ENCODE assay signal across 15 cellular contexts in genomic region chr1:221689138-221689537, GRCh38. TPM values are rescaled to one million over a fixed set of nuclear protein-coding genes. Genes with fewer than 3 reads are reported as not detected.
DNase-seq lines count a peak whose midpoint lies in the region; ATAC-seq and TF ChIP-seq lines count a peak whose summit lies in the region.
"Had no signal": no experiment of that assay in that cellular context is flagged by ENCODE, and none has a peak within 500 bp of the region (broad histone marks: within the 10 kb centered on the region; RNA-seq: fewer than 3 reads in every experiment).

No MANE protein-coding gene starts in this region.

- intact Hi-C loops in CD14-positive monocyte (cut with micrococcal nuclease), result no loop called here
- intact Hi-C loops in OCI-LY7 (cut with micrococcal nuclease; ENCODE audit: unreplicated experiment), result no loop called here

- no peaks in the 10 kb centered on the region for H3K4me1 ChIP-seq in foreskin keratinocyte
- no peaks in the 10 kb centered on the region for H3K4me1 ChIP-seq in OCI-LY7 (ENCODE audit: insufficient read depth, low read length, poor library complexity, severe bottlenecking)
- H3K4me1 ChIP-seq: left lung had no signal

- H3K9me2 ChIP-seq in OCI-LY7 (ENCODE audit: insufficient read depth, low read length), result no peaks in the 10 kb centered on the region

- H3K27ac ChIP-seq in foreskin keratinocyte, result no peak overlapping the region
- H3K27ac ChIP-seq in OCI-LY7 (ENCODE audit: low read depth, low read length, poor library complexity, severe bottlenecking), result no peak overlapping the region
- H3K27ac ChIP-seq: left lung, PC-9 had no signal

- no peak overlapping the region for H2AFZ ChIP-seq in OCI-LY7 (ENCODE audit: low read length)
- H2AFZ ChIP-seq: PC-9 had no signal

- H3K4me1 Mint-ChIP-seq in CD14-positive monocyte, result peaks cover 15% of the 10 kb centered on the region
- peaks cover 18% of the 10 kb centered on the region for H3K4me1 Mint-ChIP-seq in T-helper 1 cell treated with Interleukin-12 subunit alpha and Interleukin-12 subunit beta and Interleukin-4 antibody, amounts not matched to agents 30 μg/mL and 1 μg/mL, for 36 hours (ENCODE audit: low read depth)

- ATAC-seq in foreskin keratinocyte, result peak; percentile 61
- ATAC-seq: left lung, psoas muscle, SK-N-SH treated with all-trans-retinoic acid at 6 μM for 48 hours had no signal

- H3K9me3 ChIP-seq in OCI-LY7 (ENCODE audit: low read length), result no peaks in the 10 kb centered on the region
- H3K9me3 ChIP-seq: psoas muscle had no signal

- H3K4me3 ChIP-seq in OCI-LY7 (ENCODE audit: low read depth, low read length, poor library complexity, severe bottlenecking), result no peak overlapping the region
- H3K4me3 ChIP-seq: left lung, PC-9, psoas muscle had no signal

- H3K27ac Mint-ChIP-seq in CD14-positive monocyte, result peak overlapping the region; percentile 21 to 78 (median 68)
- H3K27ac Mint-ChIP-seq in T-helper 1 cell treated with Interleukin-12 subunit alpha and Interleukin-12 subunit beta and Interleukin-4 antibody, amounts not matched to agents 30 μg/mL and 1 μg/mL, for 36 hours, result peak overlapping the region; percentile 34

- POLR2A ChIA-PET in OCI-LY7 (lab: Charles Lee), result interaction anchor here (1.3 kb wide), 1 partner anchor 13 kb away, joined by 5 read pairs; no protein-coding TSS in a partner anchor

- H3K27me3 ChIP-seq in foreskin keratinocyte, result no peaks in the 10 kb centered on the region
- H3K27me3 ChIP-seq: left lung had no signal

- H3K27me3 Mint-ChIP-seq in CD14-positive monocyte (ENCODE audit: low read depth in 3 of 3), result no peaks in the 10 kb centered on the region
- no peaks in the 10 kb centered on the region for H3K27me3 Mint-ChIP-seq in T-helper 1 cell treated with Interleukin-12 subunit alpha and Interleukin-12 subunit beta and Interleukin-4 antibody, amounts not matched to agents 30 μg/mL and 1 μg/mL, for 36 hours (ENCODE audit: low read depth)

- H3K36me3 Mint-ChIP-seq in CD14-positive monocyte, result peaks cover 0 to 2% of the 10 kb centered on the region in 2 donors
- peaks cover 2% of the 10 kb centered on the region for H3K36me3 Mint-ChIP-seq in T-helper 1 cell treated with Interleukin-12 subunit alpha and Interleukin-12 subunit beta and Interleukin-4 antibody, amounts not matched to agents 30 μg/mL and 1 μg/mL, for 36 hours (ENCODE audit: low read depth)

- peaks cover 0 to 11% (median 5%) of the 10 kb centered on the region in 7 donors for H3K9me3 Mint-ChIP-seq in CD14-positive monocyte
- peaks cover 9% of the 10 kb centered on the region for H3K9me3 Mint-ChIP-seq in T-helper 1 cell treated with Interleukin-12 subunit alpha and Interleukin-12 subunit beta and Interleukin-4 antibody, amounts not matched to agents 30 μg/mL and 1 μg/mL, for 36 hours

- CTCF ChIA-PET in OCI-LY7 (lab: Charles Lee; ENCODE audit: unreplicated experiment), result no interaction called here

- DNase-seq in CD14-positive monocyte (ENCODE audit: low spot score) (peak; percentile 57), ELR (ENCODE audit: low read depth) (peak; percentile 34), foreskin keratinocyte (no peak), OCI-LY7 (ENCODE audit: low spot score) (no peak), SIG-M5 treated with dmso at 0.1 percent for 504 hours (lab: John Stamatoyannopoulos, UW; ENCODE audit: unreplicated experiment) (no peak), NCI-H1105 treated with DMSO at 0.1 percent for 48 hours (lab: John Stamatoyannopoulos, UW) (no peak)
- no peak for DNase-seq in stimulated activated CD4-positive, alpha-beta T cell treated with anti-CD3 and anti-CD28 coated beads, Interleukin-12 subunit alpha, Interleukin-12 subunit beta, amount 100 ng/mL, for 4 hours
- DNase-seq: cerebellar nuclear complex, left lung, NCI-H1930, NCI-H524, psoas muscle had no signal

- H3K4me3 Mint-ChIP-seq in CD14-positive monocyte, result peak overlapping the region in 1 of 2 donors; percentile 35
- H3K4me3 Mint-ChIP-seq in T-helper 1 cell treated with Interleukin-12 subunit alpha and Interleukin-12 subunit beta and Interleukin-4 antibody, amounts not matched to agents 30 μg/mL and 1 μg/mL, for 36 hours, result no peak overlapping the region

- H3K79me2 ChIP-seq in OCI-LY7 (ENCODE audit: insufficient read depth, low read depth, low read length), result no peaks in the 10 kb centered on the region

- H3K36me3 ChIP-seq in OCI-LY7 (ENCODE audit: insufficient read depth, low read length), result no peaks in the 10 kb centered on the region
- H3K36me3 ChIP-seq: left lung had no signal

- no TSS peak for BruUV-seq in OCI-LY7 (replicated peaks; lab: Mats Ljungman, UMichigan)

- TF ChIP-seq CTCF in CD14-positive monocyte (IDR thresholded peaks at IDR 0.05), result no peak
- no peak for TF ChIP-seq CTCF in foreskin keratinocyte (conservative IDR thresholded peaks at IDR 0.05)
- TF ChIP-seq CTCF in OCI-LY7 (conservative IDR thresholded peaks at IDR 0.05; ENCODE audit: low read length), result no peak

- no peak overlapping the region for H3K4me2 ChIP-seq in OCI-LY7 (ENCODE audit: low read length)
- H3K4me2 ChIP-seq: PC-9 had no signal

- no peaks in the 10 kb centered on the region for H4K20me1 ChIP-seq in OCI-LY7 (ENCODE audit: insufficient read depth, low read length)

RNA-seq across cellular contexts. Expression of gene DUSP10, which starts 52.8 kb away (rescaled TPM):
- polyA plus RNA-seq in CD14-positive monocyte (10 to 100 TPM; 10.4 to 12.7 TPM), foreskin keratinocyte (7.1 and 7.3 TPM in 2 replicates)
- total RNA-seq in foreskin keratinocyte (12.8 and 18.3 TPM in 2 replicates), OCI-LY7 (2022) (2.6 and 3.7 TPM in 2 replicates)
- 2.0 and 4.4 TPM in 2 replicates for total RNA-seq in OCI-LY7 (2014; rRNA removed; shearing (Covaris generic))

Comparison
In these comparisons a context has a peak if more than half of its experiments do, and no peak if none do; other contexts are left out.
1. DNase-seq: peak in CD14-positive monocyte (single experiment) and ELR (single experiment); none in foreskin keratinocyte (0 of 2), stimulated activated CD4-positive, alpha-beta T cell treated with anti-CD3 and anti-CD28 coated beads, Interleukin-12 subunit alpha, Interleukin-12 subunit beta, amount 100 ng/mL, for 4 hours (single experiment), OCI-LY7 (single experiment), SIG-M5 treated with dmso at 0.1 percent for 504 hours (single experiment) and NCI-H1105 treated with DMSO at 0.1 percent for 48 hours (single experiment).